9 cellular contexts compared by ENCODE assay signal in genomic region chr13:27607125-27607524, GRCh38. TPM values are rescaled to one million over a fixed set of nuclear protein-coding genes. Genes with fewer than 3 reads are reported as not detected.
A peak's percentile ranks its signal among the peaks of the same experiment; 100 is the strongest.
DNase-seq lines count a peak whose midpoint lies in the region; ATAC-seq and TF ChIP-seq lines count a peak whose summit lies in the region.
"Had no signal": no experiment of that assay in that cellular context is flagged by ENCODE, and none has a peak within 500 bp of the region (broad histone marks: within the 10 kb centered on the region; RNA-seq: fewer than 3 reads in every experiment).

No MANE protein-coding gene starts in this region.

- intact Hi-C loops in PC-9 (cut with micrococcal nuclease; ENCODE audit: unreplicated experiment): no loop called here
- intact Hi-C loops in activated T-helper 1 cell treated with anti-CD3 and anti-CD28 coated beads, Interleukin-12 subunit alpha, Interleukin-12 subunit beta, Interleukin-2, Interleukin-4 antibody, amounts not matched to agents 30 ng/mL and 10 ng/mL and 1 ng/mL, durations not matched to agents 14 hours and 24 hours and 36 hours (cut with micrococcal nuclease): no loop called here

- H3K9me3 Mint-ChIP-seq in activated T-helper 1 cell treated with anti-CD3 and anti-CD28 coated beads, Interleukin-12 subunit alpha, Interleukin-12 subunit beta, Interleukin-2, Interleukin-4 antibody, amounts not matched to agents 30 ng/mL and 10 ng/mL and 1 ng/mL, durations not matched to agents 14 hours and 24 hours and 36 hours: no peaks in the 10 kb centered on the region

- H3K9me2 ChIP-seq in PC-9 (ENCODE audit: insufficient read depth): no peaks in the 10 kb centered on the region

- H2AFZ ChIP-seq in PC-9: no peak overlapping the region

- no peak for ATAC-seq in HG03139 (IDR thresholded peaks at IDR 0.05; ENCODE audit: unreplicated experiment)

- H3K27me3 Mint-ChIP-seq in activated T-helper 1 cell treated with anti-CD3 and anti-CD28 coated beads, Interleukin-12 subunit alpha, Interleukin-12 subunit beta, Interleukin-2, Interleukin-4 antibody, amounts not matched to agents 30 ng/mL and 10 ng/mL and 1 ng/mL, durations not matched to agents 14 hours and 24 hours and 36 hours (ENCODE audit: insufficient read depth): no peaks in the 10 kb centered on the region

- DNase-seq in DMS53 treated with DMSO at 0.1 percent for 48 hours (lab: John Stamatoyannopoulos, UW; ENCODE audit: unreplicated experiment) (peak; percentile 54), PC-9 (peak; percentile 8 to 72), erythroblast (lab: John Stamatoyannopoulos, UW) (peak; percentile 36 to 72), non-pigmented ciliary epithelial cell (ENCODE audit: low read depth) (peak; percentile 67), NK-92 (lab: John Stamatoyannopoulos, UW; ENCODE audit: unreplicated experiment) (no peak), germinal center (ENCODE audit: low spot score) (no peak)
- no peak for DNase-seq in activated T-helper 1 cell treated with anti-CD3 and anti-CD28 coated beads, Interleukin-12 subunit alpha, Interleukin-12 subunit beta, Interleukin-2, Interleukin-4 antibody, amounts not matched to agents 30 ng/mL and 10 ng/mL and 1 ng/mL, durations not matched to agents 14 hours and 24 hours and 36 hours (ENCODE audit: low spot score)

- H3K27ac Mint-ChIP-seq in activated T-helper 1 cell treated with anti-CD3 and anti-CD28 coated beads, Interleukin-12 subunit alpha, Interleukin-12 subunit beta, Interleukin-2, Interleukin-4 antibody, amounts not matched to agents 30 ng/mL and 10 ng/mL and 1 ng/mL, durations not matched to agents 14 hours and 24 hours and 36 hours: no peak overlapping the region

- no peak overlapping the region for H3K4me3 ChIP-seq in PC-9
- H3K4me3 ChIP-seq: HAP-1 had no signal

- H3K4me1 Mint-ChIP-seq in activated T-helper 1 cell treated with anti-CD3 and anti-CD28 coated beads, Interleukin-12 subunit alpha, Interleukin-12 subunit beta, Interleukin-2, Interleukin-4 antibody, amounts not matched to agents 30 ng/mL and 10 ng/mL and 1 ng/mL, durations not matched to agents 14 hours and 24 hours and 36 hours (ENCODE audit: low read depth): peaks cover 11% of the 10 kb centered on the region

- H3F3A ChIP-seq in PC-9 (ENCODE audit: insufficient read depth, low read depth): 0 out of 2 replicates have a peak, but pooled peaks cover 6% of the 10 kb centered on the region

- H4K20me1 ChIP-seq in PC-9 (ENCODE audit: insufficient read depth): no peaks in the 10 kb centered on the region

- peaks cover 15% of the 10 kb centered on the region for H3K4me1 ChIP-seq in PC-9 (replicated peaks; ENCODE audit: insufficient read depth)
- H3K4me1 ChIP-seq: HAP-1 had no signal

- CTCF ChIA-PET in PC-9 (lab: Charles Lee): no interaction called here

- no peaks in the 10 kb centered on the region for H3K27me3 ChIP-seq in PC-9 (ENCODE audit: insufficient read depth, low read depth)

- H3K36me3 Mint-ChIP-seq in activated T-helper 1 cell treated with anti-CD3 and anti-CD28 coated beads, Interleukin-12 subunit alpha, Interleukin-12 subunit beta, Interleukin-2, Interleukin-4 antibody, amounts not matched to agents 30 ng/mL and 10 ng/mL and 1 ng/mL, durations not matched to agents 14 hours and 24 hours and 36 hours (ENCODE audit: low read depth): no peaks in the 10 kb centered on the region

- peak overlapping the region; percentile 26 for H3K27ac ChIP-seq in PC-9

- H3K4me3 Mint-ChIP-seq in activated T-helper 1 cell treated with anti-CD3 and anti-CD28 coated beads, Interleukin-12 subunit alpha, Interleukin-12 subunit beta, Interleukin-2, Interleukin-4 antibody, amounts not matched to agents 30 ng/mL and 10 ng/mL and 1 ng/mL, durations not matched to agents 14 hours and 24 hours and 36 hours: no peak overlapping the region

- no peak for TF ChIP-seq POLR2A in erythroblast (IDR thresholded peaks at IDR 0.05; ENCODE audit: low read length)

- peak overlapping the region; percentile 36 for H3K4me2 ChIP-seq in PC-9

- no peaks in the 10 kb centered on the region for H3K36me3 ChIP-seq in PC-9 (ENCODE audit: low read depth)
- H3K36me3 ChIP-seq: HAP-1 had no signal

- peaks cover 4% of the 10 kb centered on the region; the same call in 1 of the 2 replicates for H3K9me3 ChIP-seq in PC-9 (ENCODE audit: insufficient read depth, low read depth)
- H3K9me3 ChIP-seq: HAP-1 had no signal

- POLR2A ChIA-PET in PC-9 (lab: Charles Lee; ENCODE audit: unreplicated experiment): interaction anchor here (0.5 kb wide), 1 partner anchor 9 kb away, joined by 9 read pairs; no protein-coding TSS in a partner anchor

- H3K79me2 ChIP-seq in PC-9 (ENCODE audit: low read depth): peaks cover 60% of the 10 kb centered on the region

- no TSS peak for BruUV-seq in PC-9 (replicated peaks; lab: Mats Ljungman, UMichigan)

- TF ChIP-seq CTCF in PC-9 (conservative IDR thresholded peaks at IDR 0.05): no peak

RNA-seq across cellular contexts. Expression of gene LNX2, which starts 13.2 kb away (rescaled TPM):
- 7.0 and 7.1 TPM in 2 replicates for total RNA-seq in PC-9 (2021)
- total RNA-seq in activated T-helper 1 cell treated with anti-CD3 and anti-CD28 coated beads, Interleukin-12 subunit alpha, Interleukin-12 subunit beta, Interleukin-2, Interleukin-4 antibody, amounts not matched to agents 30 ng/mL and 10 ng/mL and 1 ng/mL, durations not matched to agents 14 hours and 24 hours and 36 hours: 4.1 and 4.5 TPM in 2 replicates

RNA-seq across cellular contexts. Expression of gene POLR1D, which starts 14.6 kb away (rescaled TPM):
- 104 and 119 TPM in 2 replicates for total RNA-seq in PC-9 (2021)
- 127 and 133 TPM in 2 replicates for total RNA-seq in activated T-helper 1 cell treated with anti-CD3 and anti-CD28 coated beads, Interleukin-12 subunit alpha, Interleukin-12 subunit beta, Interleukin-2, Interleukin-4 antibody, amounts not matched to agents 30 ng/mL and 10 ng/mL and 1 ng/mL, durations not matched to agents 14 hours and 24 hours and 36 hours

Comparison
In these comparisons a context has a peak if more than half of its experiments do, and no peak if none do; other contexts are left out.
1. DNase-seq: peak in DMS53 treated with DMSO at 0.1 percent for 48 hours (single experiment), PC-9 (2 of 2), erythroblast (2 of 2) and non-pigmented ciliary epithelial cell (single experiment); none in NK-92 (single experiment), germinal center (single experiment) and activated T-helper 1 cell treated with anti-CD3 and anti-CD28 coated beads, Interleukin-12 subunit alpha, Interleukin-12 subunit beta, Interleukin-2, Interleukin-4 antibody, amounts not matched to agents 30 ng/mL and 10 ng/mL and 1 ng/mL, durations not matched to agents 14 hours and 24 hours and 36 hours (single experiment).